12 cellular contexts compared by ENCODE assay signal in the genomic region with DNA sequence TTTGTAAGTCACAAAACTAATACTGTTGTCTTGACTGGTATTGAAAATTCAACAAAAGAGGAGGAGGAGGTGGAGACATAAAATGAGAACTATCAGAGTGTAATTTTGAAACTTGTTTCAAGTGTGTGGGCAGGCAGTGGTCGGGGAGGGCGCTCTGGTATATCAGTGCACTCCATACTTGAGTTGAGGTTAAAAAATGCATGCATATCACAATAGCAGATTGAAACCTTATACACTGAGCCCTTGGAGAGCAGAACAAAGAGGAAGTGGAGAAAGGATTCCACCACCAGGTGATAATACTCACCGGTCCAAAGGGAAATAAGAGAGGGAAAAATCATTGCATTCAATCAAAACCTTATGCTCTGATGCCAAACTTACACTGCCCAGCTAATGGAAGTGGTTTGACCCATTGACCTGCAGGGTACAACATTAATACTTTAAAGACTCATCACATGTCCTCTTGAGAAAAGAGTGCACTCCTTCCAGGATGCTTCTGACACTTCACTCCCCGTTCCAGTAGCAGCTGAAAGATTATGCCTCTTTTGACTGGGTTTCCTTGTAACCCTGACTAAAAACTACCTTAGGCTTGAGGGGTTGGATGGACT.
A peak's percentile ranks its signal among the peaks of the same experiment; 100 is the strongest.
DNase-seq lines count a peak whose midpoint lies in the region; ATAC-seq and TF ChIP-seq lines count a peak whose summit lies in the region.
"Had no signal": no experiment of that assay in that cellular context is flagged by ENCODE, and none has a peak within 500 bp of the region (broad histone marks: within the 10 kb centered on the region; RNA-seq: fewer than 3 reads in every experiment).

No MANE protein-coding gene starts in this region.

- H3K9me3 Mint-ChIP-seq in CD14-positive monocyte: no peaks in the 10 kb centered on the region
- H3K9me3 Mint-ChIP-seq: natural killer cell treated with Interleukin-12 subunit alpha and Interleukin-12 subunit beta and Interleukin-15 and Interleukin-18, amount 100 ng/mL, for 72 hours had no signal

- H3K27ac Mint-ChIP-seq in CD14-positive monocyte: no peak overlapping the region
- H3K27ac Mint-ChIP-seq: natural killer cell treated with Interleukin-12 subunit alpha and Interleukin-12 subunit beta and Interleukin-15 and Interleukin-18, amount 100 ng/mL, for 72 hours had no signal

- no peaks in the 10 kb centered on the region for H3K4me1 Mint-ChIP-seq in CD14-positive monocyte

- H3K36me3 Mint-ChIP-seq in CD14-positive monocyte: no peaks in the 10 kb centered on the region
- H3K36me3 Mint-ChIP-seq: natural killer cell treated with Interleukin-12 subunit alpha and Interleukin-12 subunit beta and Interleukin-15 and Interleukin-18, amount 100 ng/mL, for 72 hours had no signal

- intact Hi-C loops in CD14-positive monocyte (cut with micrococcal nuclease): no loop called here

- H3K27me3 Mint-ChIP-seq in CD14-positive monocyte (ENCODE audit: low read depth in 3 of 3): peaks cover 8 to 14% (median 13%) of the 10 kb centered on the region in 3 donors

- TF ChIP-seq CTCF in CD14-positive monocyte (IDR thresholded peaks at IDR 0.05): no peak

- ATAC-seq in HG02973 (IDR thresholded peaks at IDR 0.05; ENCODE audit: unreplicated experiment): peak; percentile 84

- DNase-seq in stimulated activated naive CD4-positive, alpha-beta T cell treated with Interleukin-2 at 50 U/mL for 16 hours (lab: John Stamatoyannopoulos, UW): peak; percentile 6
- no peak for DNase-seq in stimulated activated naive CD4-positive, alpha-beta T cell (lab: John Stamatoyannopoulos, UW)
- DNase-seq in activated CD8-positive, alpha-beta memory T cell treated with anti-CD3 and anti-CD28 coated beads, Interleukin-2, amount 50 U/mL, for 48 hours: peak; percentile 59
- DNase-seq in CD14-positive monocyte (ENCODE audit: low spot score) (no peak), retina (no peak), glomerular visceral epithelial cell (ENCODE audit: extremely low spot score) (no peak), HuH-7.5 (ENCODE audit: low spot score) (no peak)
- DNase-seq: BE2C, NCI-H82, WERI-Rb-1 had no signal

- H3K4me3 Mint-ChIP-seq in CD14-positive monocyte: no peak overlapping the region
- H3K4me3 Mint-ChIP-seq: natural killer cell treated with Interleukin-12 subunit alpha and Interleukin-12 subunit beta and Interleukin-15 and Interleukin-18, amount 100 ng/mL, for 72 hours had no signal

Comparison
In these comparisons a context has a peak if more than half of its experiments do, and no peak if none do; other contexts are left out.
1. DNase-seq: peak in stimulated activated naive CD4-positive, alpha-beta T cell treated with Interleukin-2 at 50 U/mL for 16 hours (single experiment) and activated CD8-positive, alpha-beta memory T cell treated with anti-CD3 and anti-CD28 coated beads, Interleukin-2, amount 50 U/mL, for 48 hours (single experiment); none in stimulated activated naive CD4-positive, alpha-beta T cell (0 of 6), CD14-positive monocyte (single experiment), retina (single experiment), glomerular visceral epithelial cell (single experiment) and HuH-7.5 (single experiment).